ENCODE assay signal across 13 cellular contexts in the genomic region with DNA sequence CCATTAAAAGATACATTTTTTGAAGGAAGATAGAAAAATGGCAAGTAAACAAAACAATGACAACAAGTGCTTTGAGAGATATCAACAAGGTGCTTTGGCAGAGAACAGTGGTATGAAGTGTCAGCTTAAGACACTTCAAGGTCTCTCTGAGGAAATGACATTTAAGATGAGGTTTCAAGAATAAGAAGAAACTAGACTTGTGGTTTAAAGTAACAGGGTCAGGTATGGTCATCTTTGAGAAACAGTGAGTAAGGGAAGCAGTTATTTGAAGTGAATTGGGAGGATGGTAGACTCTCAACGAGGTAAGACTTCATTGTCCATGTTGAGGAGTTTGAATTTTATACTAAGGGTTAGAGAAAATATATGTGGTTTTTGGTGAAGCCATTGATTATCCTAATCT.
DNase-seq lines count a peak whose midpoint lies in the region; ATAC-seq and TF ChIP-seq lines count a peak whose summit lies in the region.
"Had no signal": no experiment of that assay in that cellular context is flagged by ENCODE, and none has a peak within 500 bp of the region (broad histone marks: within the 10 kb centered on the region; RNA-seq: fewer than 3 reads in every experiment).

No MANE protein-coding gene starts in this region.

- H3K36me3 ChIP-seq in right lobe of liver: no peaks in the 10 kb centered on the region

- ATAC-seq in GM19372 (IDR thresholded peaks at IDR 0.05; ENCODE audit: low read depth, unreplicated experiment): peak; percentile 76
- peak; percentile 91 for ATAC-seq in HG02588 (IDR thresholded peaks at IDR 0.05; ENCODE audit: unreplicated experiment)
- ATAC-seq in HG03342 (IDR thresholded peaks at IDR 0.05; ENCODE audit: unreplicated experiment): peak; percentile 69
- ATAC-seq in right lobe of liver: no peak
- no peak for ATAC-seq in activated CD4-positive, CD25-positive, alpha-beta regulatory T cell treated with anti-CD3 and anti-CD28 coated beads, Interleukin-2, amount 50 U/mL, for 24 hours

- in situ Hi-C loops in GM13976 (cut with MboI; ENCODE audit: low sequenced_read_pairs, unreplicated experiment): no loop called here

- no peak overlapping the region for H3K27ac ChIP-seq in right lobe of liver

- H3K4me1 ChIP-seq in right lobe of liver: no peaks in the 10 kb centered on the region

- H3K4me3 ChIP-seq in right lobe of liver: no peak overlapping the region

- H3K27me3 Mint-ChIP-seq in activated naive CD8-positive, alpha-beta T cell treated with anti-CD3 and anti-CD28 coated beads for 36 hours: peaks cover 17% of the 10 kb centered on the region

- no peak overlapping the region for H3K27ac Mint-ChIP-seq in activated naive CD8-positive, alpha-beta T cell treated with anti-CD3 and anti-CD28 coated beads for 36 hours

- intact Hi-C loops in right lobe of liver (cut with DNase I): no loop called here

- WGBS in right lobe of liver (ENCODE audit: insufficient coverage, low coverage, low lambda C conversion rate, missing lambda C conversion rate): 63% methylated on average over 1 of the region's 1 CpG

- no peak for TF ChIP-seq CTCF in GM13976 (IDR thresholded peaks at IDR 0.05; ENCODE audit: borderline replicate concordance, control extremely low read depth, extremely low read depth, insufficient read depth, missing control alignments)
- TF ChIP-seq CTCF in right lobe of liver (IDR thresholded peaks at IDR 0.05): no peak

- H3K4me3 Mint-ChIP-seq in activated naive CD8-positive, alpha-beta T cell treated with anti-CD3 and anti-CD28 coated beads for 36 hours: no peak overlapping the region

- H3K27me3 ChIP-seq in right lobe of liver: no peaks in the 10 kb centered on the region

- H3K4me1 Mint-ChIP-seq in activated naive CD8-positive, alpha-beta T cell treated with anti-CD3 and anti-CD28 coated beads for 36 hours: peaks cover 3% of the 10 kb centered on the region

- H3K36me3 Mint-ChIP-seq in activated naive CD8-positive, alpha-beta T cell treated with anti-CD3 and anti-CD28 coated beads for 36 hours: no peaks in the 10 kb centered on the region

- no peaks in the 10 kb centered on the region for H3K9me3 ChIP-seq in right lobe of liver

- H3K9me3 Mint-ChIP-seq in activated naive CD8-positive, alpha-beta T cell treated with anti-CD3 and anti-CD28 coated beads for 36 hours: peaks cover 12% of the 10 kb centered on the region

- DNase-seq in GM13976 (ENCODE audit: low spot score) (peak; percentile 42), right lobe of liver (no peak), NCI-H748 treated with DMSO at 0.1 percent for 48 hours (lab: John Stamatoyannopoulos, UW) (no peak)
- DNase-seq in activated naive CD8-positive, alpha-beta T cell treated with anti-CD3 and anti-CD28 coated beads for 36 hours: no peak
- DNase-seq: activated T-cell treated with anti-CD3 and anti-CD28 coated beads, Interleukin-2, amount 50 U/mL, for 1 hour; DMS 273 treated with DMSO at 0.1 percent for 48 hours; Kasumi-1; NCI-H1930; stimulated activated CD4-positive, alpha-beta T cell treated with anti-CD3 and anti-CD28 coated beads, Interleukin-15, amount 100 ng/mL, for 24 hours had no signal

- TF ChIP-seq POLR2A in right lobe of liver (IDR thresholded peaks at IDR 0.05): no peak

Comparison
In these comparisons a context has a peak if more than half of its experiments do, and no peak if none do; other contexts are left out.
1. ATAC-seq: peak in GM19372 (single experiment), HG02588 (single experiment) and HG03342 (single experiment); none in right lobe of liver (0 of 4) and activated CD4-positive, CD25-positive, alpha-beta regulatory T cell treated with anti-CD3 and anti-CD28 coated beads, Interleukin-2, amount 50 U/mL, for 24 hours (0 of 2).